Comparison of ENCODE assay signal across 16 cellular contexts in the genomic region with DNA sequence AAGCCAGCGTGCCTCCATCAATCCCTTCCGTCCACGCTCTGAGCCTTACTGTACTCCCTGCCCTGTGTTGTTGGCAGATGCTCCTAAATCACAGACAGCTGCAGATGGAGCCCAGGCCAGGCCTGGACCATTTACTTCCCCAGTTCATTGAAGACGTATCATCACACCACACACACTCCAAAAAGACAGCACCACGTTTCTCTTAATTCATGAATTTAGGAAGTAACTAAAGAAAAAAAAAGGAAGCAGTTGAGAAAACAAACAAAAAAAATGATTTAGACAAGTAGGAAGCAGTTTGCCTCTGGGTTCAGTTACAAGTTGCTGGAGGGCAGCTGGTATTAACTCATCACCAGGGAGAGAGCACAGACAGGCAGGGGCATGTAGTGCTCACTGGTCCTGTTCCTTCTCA. TPM values are rescaled to one million over a fixed set of nuclear protein-coding genes. Genes with fewer than 3 reads are reported as not detected.
DNase-seq lines count a peak whose midpoint lies in the region; ATAC-seq, FAIRE-seq and TF ChIP-seq lines count a peak whose summit lies in the region.
"Had no signal": no experiment of that assay in that cellular context is flagged by ENCODE, and none has a peak within 500 bp of the region (broad histone marks: within the 10 kb centered on the region; RNA-seq: fewer than 3 reads in every experiment).

No MANE protein-coding gene starts in this region.

- no peak overlapping the region for H3K4me3 ChIP-seq in astrocyte (ENCODE audit: insufficient read depth, low read depth, low read length)
- H3K4me3 ChIP-seq in naive thymus-derived CD4-positive, alpha-beta T cell (ENCODE audit: low read length): no peak overlapping the region
- H3K4me3 ChIP-seq: body of pancreas, gastrocnemius medialis had no signal

- DNase-seq in CD4-positive, alpha-beta T cell: no peak
- DNase-seq in NCI-H2171 (lab: John Stamatoyannopoulos, UW) (peak; percentile 62), astrocyte (ENCODE audit: low read depth) (no peak), hepatic stellate cell (ENCODE audit: low spot score) (no peak), SHP77 treated with DMSO at 0.1 percent for 48 hours (lab: John Stamatoyannopoulos, UW) (no peak)
- DNase-seq in naive thymus-derived CD4-positive, alpha-beta T cell: no peak
- DNase-seq: activated CD4-positive, alpha-beta memory T cell treated with anti-CD3 and anti-CD28 coated beads, Interleukin-2, amount 10 ng/mL, durations not matched to agents 7 days and 5 days; CD8-positive, alpha-beta memory T cell; effector memory CD8-positive, alpha-beta T cell; gastrocnemius medialis; H9; stimulated activated naive CD8-positive, alpha-beta T cell treated with anti-CD3 and anti-CD28 coated beads, Interleukin-15, amount 100 ng/mL, for 72 hours had no signal

- H2AFZ ChIP-seq in astrocyte (ENCODE audit: low read depth, low read length): no peak overlapping the region

- H3K27ac Mint-ChIP-seq in CD4-positive, alpha-beta T cell: no peak overlapping the region
- H3K27ac Mint-ChIP-seq in astrocyte (ENCODE audit: unreplicated experiment): peak overlapping the region; percentile 54
- H3K27ac Mint-ChIP-seq in naive thymus-derived CD4-positive, alpha-beta T cell: peak overlapping the region in 4 of 9 donors; percentile 12 to 71 (median 32)
- H3K27ac Mint-ChIP-seq: activated CD4-positive, alpha-beta memory T cell treated with anti-CD3 and anti-CD28 coated beads, Interleukin-2, amount 10 ng/mL, durations not matched to agents 7 days and 5 days; CD8-positive, alpha-beta memory T cell; H9 had no signal

- intact Hi-C loops in CD4-positive, alpha-beta T cell (cut with DNase I, micrococcal nuclease): no loop called here
- intact Hi-C loops in naive thymus-derived CD4-positive, alpha-beta T cell (cut with micrococcal nuclease): no loop called here

- no peaks in the 10 kb centered on the region for H3K9me3 Mint-ChIP-seq in CD4-positive, alpha-beta T cell
- H3K9me3 Mint-ChIP-seq in astrocyte (ENCODE audit: unreplicated experiment): no peaks in the 10 kb centered on the region
- H3K9me3 Mint-ChIP-seq in naive thymus-derived CD4-positive, alpha-beta T cell: no peaks in the 10 kb centered on the region
- H3K9me3 Mint-ChIP-seq: activated CD4-positive, alpha-beta memory T cell treated with anti-CD3 and anti-CD28 coated beads, Interleukin-2, amount 10 ng/mL, durations not matched to agents 7 days and 5 days; CD8-positive, alpha-beta memory T cell; effector memory CD8-positive, alpha-beta T cell; H9; stimulated activated naive CD8-positive, alpha-beta T cell treated with anti-CD3 and anti-CD28 coated beads, Interleukin-15, amount 100 ng/mL, for 72 hours had no signal

- H3K4me1 ChIP-seq in astrocyte (ENCODE audit: insufficient read depth, low read length): no peaks in the 10 kb centered on the region
- H3K4me1 ChIP-seq in naive thymus-derived CD4-positive, alpha-beta T cell (ENCODE audit: control insufficient read depth in 2 of 2, insufficient read depth in 2 of 2, low read length in 2 of 2): peaks cover 0 to 18% of the 10 kb centered on the region in 2 donors
- H3K4me1 ChIP-seq: body of pancreas, gastrocnemius medialis had no signal

- no peak overlapping the region for H3K27ac ChIP-seq in CD4-positive, alpha-beta T cell (ENCODE audit: low read depth, low read length)
- no peak overlapping the region for H3K27ac ChIP-seq in astrocyte (ENCODE audit: low read depth, low read length)
- no peak overlapping the region for H3K27ac ChIP-seq in naive thymus-derived CD4-positive, alpha-beta T cell (ENCODE audit: low read depth, low read length)
- H3K27ac ChIP-seq: body of pancreas, gastrocnemius medialis had no signal

- H3K27me3 ChIP-seq in CD4-positive, alpha-beta T cell (ENCODE audit: control insufficient read depth, insufficient read depth, low read length): no peaks in the 10 kb centered on the region
- H3K27me3 ChIP-seq in astrocyte (ENCODE audit: insufficient read depth, low read length): peaks cover 13% of the 10 kb centered on the region
- no peaks in the 10 kb centered on the region for H3K27me3 ChIP-seq in naive thymus-derived CD4-positive, alpha-beta T cell (ENCODE audit: control insufficient read depth in 2 of 2, insufficient read depth in 2 of 2, low read length in 2 of 2)

- H3K36me3 ChIP-seq in astrocyte (ENCODE audit: insufficient read depth, low read length): no peaks in the 10 kb centered on the region
- no peaks in the 10 kb centered on the region for H3K36me3 ChIP-seq in naive thymus-derived CD4-positive, alpha-beta T cell (ENCODE audit: control insufficient read depth in 2 of 3, insufficient read depth in 3 of 3, low read length in 3 of 3)
- H3K36me3 ChIP-seq: gastrocnemius medialis had no signal

- peak overlapping the region; percentile 11 for H3K4me3 Mint-ChIP-seq in CD4-positive, alpha-beta T cell
- no peak overlapping the region for H3K4me3 Mint-ChIP-seq in astrocyte (ENCODE audit: unreplicated experiment)
- H3K4me3 Mint-ChIP-seq in naive thymus-derived CD4-positive, alpha-beta T cell: peak overlapping the region in 3 of 10 donors; percentile 6 to 40 (median 37)
- H3K4me3 Mint-ChIP-seq: activated CD4-positive, alpha-beta memory T cell treated with anti-CD3 and anti-CD28 coated beads, Interleukin-2, amount 10 ng/mL, durations not matched to agents 7 days and 5 days; CD8-positive, alpha-beta memory T cell; effector memory CD8-positive, alpha-beta T cell; H9; stimulated activated naive CD8-positive, alpha-beta T cell treated with anti-CD3 and anti-CD28 coated beads, Interleukin-15, amount 100 ng/mL, for 72 hours had no signal

- no peaks in the 10 kb centered on the region for H3K79me2 ChIP-seq in astrocyte (ENCODE audit: insufficient read depth, low read length)

- H3K9ac ChIP-seq in astrocyte (ENCODE audit: low read length): no peak overlapping the region

- H4K20me1 ChIP-seq in astrocyte (ENCODE audit: insufficient read depth, low read length): no peaks in the 10 kb centered on the region

- peaks cover 41% of the 10 kb centered on the region for H3K4me1 Mint-ChIP-seq in CD4-positive, alpha-beta T cell (ENCODE audit: low read depth)
- H3K4me1 Mint-ChIP-seq in astrocyte (ENCODE audit: low read depth, unreplicated experiment): peaks cover 7% of the 10 kb centered on the region
- peaks cover 17 to 63% (median 45%) of the 10 kb centered on the region in 7 donors for H3K4me1 Mint-ChIP-seq in naive thymus-derived CD4-positive, alpha-beta T cell

- FAIRE-seq in astrocyte (lab: Jason Lieb, UNC): no peak
- FAIRE-seq: islet of Langerhans had no signal

- POLR2A ChIA-PET in CD4-positive, alpha-beta T cell (lab: Charles Lee): interaction anchor here (0.7 kb wide), 1 partner anchor 65 kb away, joined by 3 read pairs; no protein-coding TSS in a partner anchor
- POLR2A ChIA-PET in naive thymus-derived CD4-positive, alpha-beta T cell (lab: Charles Lee): no interaction called here

- CTCF ChIA-PET in CD4-positive, alpha-beta T cell (lab: Charles Lee): no interaction called here
- CTCF ChIA-PET in naive thymus-derived CD4-positive, alpha-beta T cell (lab: Charles Lee): no interaction called here

- no peak for TF ChIP-seq CTCF in CD4-positive, alpha-beta T cell (IDR thresholded peaks at IDR 0.05)
- TF ChIP-seq CTCF in astrocyte (IDR thresholded peaks at IDR 0.05; ENCODE audit: insufficient read depth, low read depth, low read length): no peak

- H3K4me2 ChIP-seq in astrocyte (ENCODE audit: low read length): no peak overlapping the region

- H3K9me3 ChIP-seq in CD4-positive, alpha-beta T cell (ENCODE audit: control insufficient read depth, low read length): no peaks in the 10 kb centered on the region
- H3K9me3 ChIP-seq in astrocyte (ENCODE audit: insufficient read depth, low read depth, low read length): no peaks in the 10 kb centered on the region
- no peaks in the 10 kb centered on the region for H3K9me3 ChIP-seq in naive thymus-derived CD4-positive, alpha-beta T cell (ENCODE audit: control insufficient read depth in 2 of 3, low read length in 3 of 3)
- H3K9me3 ChIP-seq: body of pancreas, gastrocnemius medialis had no signal

- H3K27me3 Mint-ChIP-seq in CD4-positive, alpha-beta T cell: peaks cover 17% of the 10 kb centered on the region
- peaks cover 74% of the 10 kb centered on the region for H3K27me3 Mint-ChIP-seq in astrocyte (ENCODE audit: low read depth, unreplicated experiment)
- peaks cover 4 to 47% (median 15%) of the 10 kb centered on the region in 5 donors for H3K27me3 Mint-ChIP-seq in naive thymus-derived CD4-positive, alpha-beta T cell

- H3K36me3 Mint-ChIP-seq in CD4-positive, alpha-beta T cell (ENCODE audit: low read depth): no peaks in the 10 kb centered on the region
- H3K36me3 Mint-ChIP-seq in astrocyte (ENCODE audit: low read depth, unreplicated experiment): no peaks in the 10 kb centered on the region
- H3K36me3 Mint-ChIP-seq in naive thymus-derived CD4-positive, alpha-beta T cell: no peaks in the 10 kb centered on the region
- H3K36me3 Mint-ChIP-seq: CD8-positive, alpha-beta memory T cell had no signal

- ATAC-seq in CD4-positive, alpha-beta T cell (ENCODE audit: poor library complexity): no peak
- peak; percentile 78 for ATAC-seq in naive thymus-derived CD4-positive, alpha-beta T cell
- ATAC-seq in HG03108 (IDR thresholded peaks at IDR 0.05; ENCODE audit: unreplicated experiment): no peak
- ATAC-seq: body of pancreas; effector memory CD8-positive, alpha-beta T cell; gastrocnemius medialis; Panc1; stimulated activated naive CD8-positive, alpha-beta T cell treated with anti-CD3 and anti-CD28 coated beads, Interleukin-15, amount 100 ng/mL, for 72 hours had no signal

RNA-seq across cellular contexts. Expression of a gene that starts 7.5 kb away (rescaled TPM):
- total RNA-seq in CD4-positive, alpha-beta T cell: not detected
- total RNA-seq in astrocyte: not detected in 2 replicates
- total RNA-seq in naive thymus-derived CD4-positive, alpha-beta T cell: under 1 TPM in 1 of 5 experiments, not detected in 4; 0.39 TPM
- polyA plus RNA-seq in naive thymus-derived CD4-positive, alpha-beta T cell: not detected
- total RNA-seq: activated CD4-positive, alpha-beta memory T cell treated with anti-CD3 and anti-CD28 coated beads, Interleukin-2, amount 10 ng/mL, durations not matched to agents 7 days and 5 days; body of pancreas; CD8-positive, alpha-beta memory T cell; gastrocnemius medialis; H9 had no signal
- polyA plus RNA-seq: CD8-positive, alpha-beta memory T cell had no signal

RNA-seq across cellular contexts. Expression of a gene that starts 24.0 kb away (rescaled TPM):
- under 1 TPM; 0.93 to 0.98 TPM for total RNA-seq in CD4-positive, alpha-beta T cell
- not detected in 2 replicates for total RNA-seq in astrocyte
- total RNA-seq in naive thymus-derived CD4-positive, alpha-beta T cell: 10 to 100 TPM in 2 of 5 experiments, not detected in 3; 11.9 to 93.1 TPM
- polyA plus RNA-seq in naive thymus-derived CD4-positive, alpha-beta T cell: not detected
- total RNA-seq: activated CD4-positive, alpha-beta memory T cell treated with anti-CD3 and anti-CD28 coated beads, Interleukin-2, amount 10 ng/mL, durations not matched to agents 7 days and 5 days; body of pancreas; CD8-positive, alpha-beta memory T cell; H9 had no signal
- polyA plus RNA-seq: CD8-positive, alpha-beta memory T cell had no signal

RNA-seq across cellular contexts. Expression of a gene that starts 32.2 kb away (rescaled TPM):
- total RNA-seq in CD4-positive, alpha-beta T cell: not detected
- total RNA-seq in astrocyte: not detected in 2 replicates
- 10 to 100 TPM in 1 of 5 experiments, under 1 TPM in 1, not detected in 3; 0.72 to 18.3 TPM for total RNA-seq in naive thymus-derived CD4-positive, alpha-beta T cell
- polyA plus RNA-seq in naive thymus-derived CD4-positive, alpha-beta T cell: not detected
- total RNA-seq: activated CD4-positive, alpha-beta memory T cell treated with anti-CD3 and anti-CD28 coated beads, Interleukin-2, amount 10 ng/mL, durations not matched to agents 7 days and 5 days; body of pancreas; CD8-positive, alpha-beta memory T cell; gastrocnemius medialis; H9 had no signal
- polyA plus RNA-seq: CD8-positive, alpha-beta memory T cell had no signal

RNA-seq across cellular contexts. Expression of a gene that starts 53.6 kb away (rescaled TPM):
- under 1 TPM; 0.41 to 0.50 TPM for total RNA-seq in CD4-positive, alpha-beta T cell
- total RNA-seq in astrocyte: 0.27 TPM in 1 of 2 replicates, not detected in the other
- 10 to 100 TPM in 1 of 5 experiments, 1 to 10 TPM in 1, under 1 TPM in 3; 0.22 to 20.5 (median 0.58) TPM for total RNA-seq in naive thymus-derived CD4-positive, alpha-beta T cell
- polyA plus RNA-seq in naive thymus-derived CD4-positive, alpha-beta T cell: not detected
- total RNA-seq: H9 had no signal
- polyA plus RNA-seq: CD8-positive, alpha-beta memory T cell had no signal
